9 cellular contexts compared by ENCODE assay signal in the genomic region with DNA sequence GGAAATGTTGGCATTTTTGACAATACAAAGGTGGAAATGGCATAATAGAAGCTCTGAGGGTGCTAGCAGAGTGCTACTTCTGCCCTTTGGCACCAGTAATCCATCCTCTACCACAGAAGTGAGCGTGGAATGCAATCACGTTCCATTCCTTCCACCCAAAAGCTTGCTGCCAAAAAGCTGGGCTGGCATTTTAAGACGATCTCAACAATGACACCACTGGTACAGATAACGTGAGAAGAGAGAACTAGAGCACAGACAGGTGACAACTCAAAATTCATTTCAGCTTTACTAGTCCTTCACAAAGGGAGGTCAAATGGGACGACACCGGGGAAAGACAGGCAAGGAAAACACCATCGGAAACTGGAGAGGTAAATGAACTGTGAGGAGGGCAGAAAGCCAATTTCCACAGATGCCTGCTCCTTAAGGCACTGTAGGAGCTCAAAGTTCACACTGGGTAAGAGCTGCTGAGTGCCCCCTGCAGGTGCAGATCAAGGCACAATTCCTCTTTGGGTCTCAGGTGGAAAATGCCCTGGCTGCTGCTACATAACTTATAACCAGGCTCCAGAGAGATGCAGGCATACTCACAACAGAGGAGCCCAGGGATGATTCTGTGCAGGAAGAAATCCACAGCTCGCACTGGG. TPM values are rescaled to one million over a fixed set of nuclear protein-coding genes. Genes with fewer than 3 reads are reported as not detected.
A peak's percentile ranks its signal among the peaks of the same experiment; 100 is the strongest.
DNase-seq lines count a peak whose midpoint lies in the region; ATAC-seq, FAIRE-seq and TF ChIP-seq lines count a peak whose summit lies in the region.
"Had no signal": no experiment of that assay in that cellular context is flagged by ENCODE, and none has a peak within 500 bp of the region (broad histone marks: within the 10 kb centered on the region; RNA-seq: fewer than 3 reads in every experiment).

No MANE protein-coding gene starts in this region.

- H3K9me3 ChIP-seq in H1 (ENCODE audit: insufficient read depth in 2 of 2, low read depth in 1 of 2, low read length in 1 of 2), result no peaks in the 10 kb centered on the region
- no peaks in the 10 kb centered on the region for H3K9me3 ChIP-seq in parathyroid adenoma (ENCODE audit: control insufficient read depth, low read length)

- H3K27me3 ChIP-seq in H1 (replicated peaks in 1 of 4; ENCODE audit: control insufficient read depth in 3 of 4, extremely low read depth in 1 of 4, insufficient read depth in 3 of 4, low read length in 3 of 4) (no peaks in the 10 kb centered on the region), parathyroid adenoma (ENCODE audit: control insufficient read depth, insufficient read depth, low read length) (no peaks in the 10 kb centered on the region)

- no peak overlapping the region for H4K5ac ChIP-seq in H1 (ENCODE audit: insufficient read length, low read depth, low read length)

- H3K14ac ChIP-seq in H1 (ENCODE audit: insufficient read length), result no peak overlapping the region

- no peak overlapping the region for H2BK12ac ChIP-seq in H1 (ENCODE audit: low read depth, low read length)

- peak; percentile 73 for FAIRE-seq in H1 (lab: Jason Lieb, UNC)
- FAIRE-seq: TTC549 had no signal

- no peak overlapping the region for H2BK5ac ChIP-seq in H1 (ENCODE audit: low read depth, low read length)

- H3K4me1 ChIP-seq in H1 (replicated peaks in 1 of 4; ENCODE audit: control insufficient read depth in 3 of 4, insufficient read depth in 4 of 4, low read length in 3 of 4), result peaks cover 0 to 6% (median 2%) of the 10 kb centered on the region in 4 experiments; a peak in 3 of 7 replicates
- H3K4me1 ChIP-seq in parathyroid adenoma, result peaks cover 22% of the 10 kb centered on the region

- H3K18ac ChIP-seq in H1 (ENCODE audit: extremely low read depth, low read length), result no peak overlapping the region

- no peak for TF ChIP-seq EP300 in H1 (IDR thresholded peaks at IDR 0.05; ENCODE audit: borderline replicate concordance in 1 of 2, low read depth in 2 of 2, low read length in 2 of 2)

- no peak overlapping the region for H4K91ac ChIP-seq in H1 (replicated peaks; ENCODE audit: insufficient read length, low read length)

- ATAC-seq in GM21447 (IDR thresholded peaks at IDR 0.05; ENCODE audit: unreplicated experiment), result no peak
- ATAC-seq in HG03469 (IDR thresholded peaks at IDR 0.05; ENCODE audit: unreplicated experiment), result no peak
- no peak for ATAC-seq in GM21737 (IDR thresholded peaks at IDR 0.05; ENCODE audit: unreplicated experiment)

- H3K79me1 ChIP-seq in H1 (ENCODE audit: low read depth, low read length), result peaks cover 13% of the 10 kb centered on the region

- TF ChIP-seq RAD21 in H1 (IDR thresholded peaks at IDR 0.05 in 1 of 2, conservative IDR thresholded peaks at IDR 0.05 in 1 of 2; ENCODE audit: low read depth in 2 of 2, low read length in 2 of 2), result peak; percentile 30 to 53

- no peak overlapping the region for H3K4ac ChIP-seq in H1 (replicated peaks; ENCODE audit: insufficient read length, low read depth, low read length)

- H3K79me2 ChIP-seq in H1 (ENCODE audit: control insufficient read depth in 1 of 2, insufficient read depth in 2 of 2, low read length in 2 of 2) (peaks cover 0 to 16% of the 10 kb centered on the region in 2 experiments; a peak in 1 of 4 replicates), parathyroid adenoma (peaks cover 2% of the 10 kb centered on the region)

- no peak overlapping the region for H4K8ac ChIP-seq in H1 (ENCODE audit: extremely low read depth, insufficient read depth, low read length)

- no peak overlapping the region for H3K4me3 ChIP-seq in H1 (ENCODE audit: extremely low read depth in 1 of 4, insufficient read depth in 2 of 4, low read depth in 3 of 4, low read length in 4 of 4)
- no peak overlapping the region for H3K4me3 ChIP-seq in parathyroid adenoma (ENCODE audit: low read depth, low read length)

- H3K36me3 ChIP-seq in H1 (ENCODE audit: control insufficient read depth in 2 of 4, insufficient read depth in 4 of 4, low read length in 3 of 4), result no peaks in the 10 kb centered on the region
- H3K36me3 ChIP-seq in parathyroid adenoma (ENCODE audit: control insufficient read depth, insufficient read depth, low read length), result no peaks in the 10 kb centered on the region

- H4K20me1 ChIP-seq in H1 (replicated peaks in 1 of 2; ENCODE audit: control insufficient read depth in 1 of 2, insufficient read depth in 2 of 2, low read length in 2 of 2), result peaks cover 0 to 4% of the 10 kb centered on the region in 2 experiments

- no peak overlapping the region for H2BK120ac ChIP-seq in H1 (replicated peaks; ENCODE audit: low read depth, low read length)

- H3K23me2 ChIP-seq in H1 (ENCODE audit: low read depth, low read length), result peaks cover 6% of the 10 kb centered on the region; the same call in 1 of the 2 replicates

- DNase-seq in GM03348 (ENCODE audit: low spot score) (peak; percentile 67), NCI-H2196 (lab: John Stamatoyannopoulos, UW; ENCODE audit: unreplicated experiment) (peak; percentile 60), H1 (ENCODE audit: low read depth in 1 of 2, low spot score in 2 of 2) (peak in 1 of 2 experiments; percentile 58), SHP77 (lab: John Stamatoyannopoulos, UW) (no peak)

- H3K9ac ChIP-seq in H1 (replicated peaks in 1 of 4; ENCODE audit: extremely low read depth in 1 of 4, low read depth in 3 of 4, low read length in 3 of 4), result no peak overlapping the region
- H3K9ac ChIP-seq in parathyroid adenoma, result no peak overlapping the region

- no peak overlapping the region for H2AK5ac ChIP-seq in H1 (ENCODE audit: low read depth, low read length)

- no peak overlapping the region for H2BK20ac ChIP-seq in H1 (ENCODE audit: low read length)

- peak; percentile 39 to 76 (median 64) for TF ChIP-seq CTCF in H1 (IDR thresholded peaks at IDR 0.05; ENCODE audit: control extremely low read depth in 1 of 3, insufficient read depth in 1 of 3, low read depth in 1 of 3, low read length in 3 of 3)
- TF ChIP-seq CTCF in parathyroid adenoma (IDR thresholded peaks at IDR 0.05), result peak; percentile 18

- H3K4me2 ChIP-seq in H1 (ENCODE audit: insufficient read depth in 1 of 2, low read depth in 2 of 2, low read length in 2 of 2), result no peak overlapping the region
- peak overlapping the region; percentile 15 for H3K4me2 ChIP-seq in parathyroid adenoma (ENCODE audit: low read length)

- H2BK15ac ChIP-seq in H1 (ENCODE audit: low read length), result no peak overlapping the region

- no peak overlapping the region for H3K56ac ChIP-seq in H1 (replicated peaks; ENCODE audit: insufficient read length, low read depth, low read length)

- no peak for TF ChIP-seq POLR2A in H1 (IDR thresholded peaks at IDR 0.05; ENCODE audit: control extremely low read depth in 1 of 2, low read depth in 2 of 2, low read length in 2 of 2)

- WGBS in H1 (ENCODE audit: extremely low coverage in 1 of 2, insufficient coverage in 1 of 2, insufficient read length in 1 of 2, insufficient replicate concordance in 2 of 2, low coverage in 1 of 2, low lambda C conversion rate in 2 of 2, missing lambda C conversion rate in 1 of 2), 2 experiments, result 87% methylated on average over 8 of the region's 8 CpGs; no CpG with 5 or more reads in 1 of the 2 experiments

- CTCF ChIA-PET in H1 (lab: Charles Lee; ENCODE audit: partially characterized antibody), result interaction anchor here (0.6 to 2.9 kb wide), 17 partner anchors 9 to 142 kb away, joined by 3 to 17 read pairs (median 4); no protein-coding TSS in a partner anchor

- no peak overlapping the region; the same call in 1 of the 2 replicates for H3K27ac ChIP-seq in H1 (ENCODE audit: low read depth, low read length)
- H3K27ac ChIP-seq in parathyroid adenoma, result no peak overlapping the region

- H2AFZ ChIP-seq in H1 (ENCODE audit: low read length) (no peak overlapping the region), parathyroid adenoma (no peak overlapping the region)

- no peak overlapping the region for H3K23ac ChIP-seq in H1 (ENCODE audit: insufficient read length)

- POLR2A ChIA-PET in H1 (lab: Charles Lee; ENCODE audit: partially characterized antibody), result interaction anchor here (0.6 to 1.7 kb wide), 4 partner anchors 10 to 239 kb away, joined by 3 to 6 read pairs (median 4); a partner anchor contains a TSS

TF ChIP-seq in H1, 55 proteins besides CTCF, POLR2A, EP300 and RAD21 (continues in another document):
- TF ChIP-seq CHD1 (IDR thresholded peaks at IDR 0.05; ENCODE audit: low read depth, low read length), result no peak
- TF ChIP-seq ASH2L (IDR thresholded peaks at IDR 0.05; ENCODE audit: low read length), result no peak
- TF ChIP-seq, protein P1, sequence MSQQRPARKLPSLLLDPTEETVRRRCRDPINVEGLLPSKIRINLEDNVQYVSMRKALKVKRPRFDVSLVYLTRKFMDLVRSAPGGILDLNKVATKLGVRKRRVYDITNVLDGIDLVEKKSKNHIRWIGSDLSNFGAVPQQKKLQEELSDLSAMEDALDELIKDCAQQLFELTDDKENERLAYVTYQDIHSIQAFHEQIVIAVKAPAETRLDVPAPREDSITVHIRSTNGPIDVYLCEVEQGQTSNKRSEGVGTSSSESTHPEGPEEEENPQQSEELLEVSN (IDR thresholded peaks at IDR 0.05), result no peak
- no peak for TF ChIP-seq EZH2 (IDR thresholded peaks at IDR 0.05; ENCODE audit: low read depth, low read length, severe bottlenecking)
- TF ChIP-seq JUND (IDR thresholded peaks at IDR 0.05; ENCODE audit: low read length), result no peak
- no peak for TF ChIP-seq JUN (IDR thresholded peaks at IDR 0.05; ENCODE audit: low read depth, low read length)
- TF ChIP-seq FOSL1 (IDR thresholded peaks at IDR 0.05; ENCODE audit: insufficient read depth, low read depth, low read length), result no peak
- TF ChIP-seq BRCA1 (IDR thresholded peaks at IDR 0.05; ENCODE audit: low read depth, low read length), result no peak
- no peak for TF ChIP-seq SP4 (IDR thresholded peaks at IDR 0.05; ENCODE audit: low read length)
- TF ChIP-seq HDAC2 (IDR thresholded peaks at IDR 0.05; ENCODE audit: borderline replicate concordance in 1 of 2, low read depth in 2 of 2, low read length in 2 of 2), result no peak
- TF ChIP-seq ZNF274 (IDR thresholded peaks at IDR 0.05; ENCODE audit: borderline replicate concordance, extremely low read depth, low read length), result no peak
- no peak for TF ChIP-seq SRF (IDR thresholded peaks at IDR 0.05; ENCODE audit: low read depth, low read length)
- TF ChIP-seq TBP (IDR thresholded peaks at IDR 0.05; ENCODE audit: low read depth, low read length), result no peak
- no peak for TF ChIP-seq CBX8 (IDR thresholded peaks at IDR 0.05; ENCODE audit: borderline replicate concordance, low read depth, low read length)
- TF ChIP-seq SP1 (IDR thresholded peaks at IDR 0.05; ENCODE audit: low read depth, low read length), result no peak

RNA-seq across cellular contexts. Expression of a gene that starts 50.7 kb away (rescaled TPM):
- not detected in 2 replicates for total RNA-seq in H1 (2021; fragmentation: NEBNext Ultra II Directional; extraction: Animal tissue kit (Norgen Biotek cat#: 25700))
- polyA plus RNA-seq in H1 (2011; rRNA removed), result not detected in 2 replicates
- not detected for polyA plus RNA-seq in H1 (2011; cell fraction: cytosol; rRNA removed)
- polyA plus RNA-seq in H1 (2011; cell fraction: nucleus; rRNA removed), result not detected
- polyA plus RNA-seq in H1 (2012, experiment 1 of 2), result not detected in 4 replicates
- polyA plus RNA-seq in H1 (2012, experiment 2 of 2), result not detected
- not detected for polyA plus RNA-seq in H1 (2013, experiment 1 of 2)
- not detected for polyA plus RNA-seq in H1 (2013, experiment 2 of 2)
- polyA minus RNA-seq in H1 (2011; rRNA and poly(A)+ RNA removed), result under 0.01 TPM in 2 replicates
- polyA minus RNA-seq in H1 (2011; cell fraction: cytosol; rRNA and poly(A)+ RNA removed), result 4,605 TPM
- under 0.01 TPM for polyA minus RNA-seq in H1 (2011; cell fraction: nucleus; rRNA and poly(A)+ RNA removed)

Comparison
In these comparisons a context has a peak if more than half of its experiments do, and no peak if none do; other contexts are left out.
1. DNase-seq: peak in GM03348 (single experiment) and NCI-H2196 (single experiment); none in SHP77 (0 of 2).